9 cellular contexts compared by ENCODE assay signal in the genomic region with DNA sequence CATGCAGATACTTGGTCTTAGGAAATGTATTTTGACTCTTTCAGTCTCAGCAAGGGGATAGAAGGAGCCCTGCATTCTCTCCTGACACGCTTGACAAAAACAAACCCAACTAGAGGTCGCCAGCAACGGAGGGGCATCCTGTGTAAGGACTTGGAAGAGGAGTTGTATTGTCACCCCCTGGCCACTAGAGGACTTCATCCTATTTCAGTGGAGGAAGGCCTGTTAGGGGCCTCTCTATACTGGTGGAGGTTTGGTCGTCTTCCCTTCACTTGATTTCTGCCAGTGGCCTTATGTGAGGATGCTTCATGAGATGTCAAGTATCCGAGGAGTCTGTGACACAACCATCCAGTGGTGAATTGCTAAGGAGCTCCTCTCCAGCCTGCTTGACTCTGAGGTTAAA.
DNase-seq lines count a peak whose midpoint lies in the region; ATAC-seq and TF ChIP-seq lines count a peak whose summit lies in the region.
"Had no signal": no experiment of that assay in that cellular context is flagged by ENCODE, and none has a peak within 500 bp of the region (broad histone marks: within the 10 kb centered on the region; RNA-seq: fewer than 3 reads in every experiment).

No MANE protein-coding gene starts in this region.

- WGBS in mesendoderm (ENCODE audit: extremely low coverage, insufficient coverage, low lambda C conversion rate) = no CpG with 5 or more reads among the region's 5 CpGs

- TF ChIP-seq CTCF in HFFc6 (IDR thresholded peaks at IDR 0.05) = peak; percentile 70
- peak; percentile 64 for TF ChIP-seq CTCF in activated CD8-positive, alpha-beta T cell treated with anti-CD3 and anti-CD28 coated beads for 36 hours (IDR thresholded peaks at IDR 0.05)

- DNase-seq in ELR (ENCODE audit: low read depth) (peak; percentile 53), HFFc6 (no peak), mesendoderm (peak; percentile 75), DMS153 (lab: John Stamatoyannopoulos, UW) (no peak), NCI-H345 (lab: John Stamatoyannopoulos, UW) (no peak)
- peak; percentile 28 for DNase-seq in activated CD8-positive, alpha-beta T cell treated with anti-CD3 and anti-CD28 coated beads for 36 hours
- no peak for DNase-seq in activated naive CD4-positive, alpha-beta T cell treated with anti-CD3 and anti-CD28 coated beads, Interleukin-2, amount 10 ng/mL, durations not matched to agents 7 days and 5 days

- peak overlapping the region; percentile 100 for H3K27ac Mint-ChIP-seq in HFFc6
- H3K27ac Mint-ChIP-seq in activated CD8-positive, alpha-beta T cell treated with anti-CD3 and anti-CD28 coated beads for 36 hours = no peak overlapping the region
- no peak overlapping the region for H3K27ac Mint-ChIP-seq in activated naive CD4-positive, alpha-beta T cell treated with anti-CD3 and anti-CD28 coated beads, Interleukin-2, amount 10 ng/mL, durations not matched to agents 7 days and 5 days
- H3K27ac Mint-ChIP-seq: memory B cell had no signal

- intact Hi-C loops in activated CD8-positive, alpha-beta T cell treated with anti-CD3 and anti-CD28 coated beads for 36 hours (cut with micrococcal nuclease) = no loop called here

- H3K4me3 Mint-ChIP-seq in HFFc6 = no peak overlapping the region
- H3K4me3 Mint-ChIP-seq in activated CD8-positive, alpha-beta T cell treated with anti-CD3 and anti-CD28 coated beads for 36 hours = no peak overlapping the region
- H3K4me3 Mint-ChIP-seq in activated naive CD4-positive, alpha-beta T cell treated with anti-CD3 and anti-CD28 coated beads, Interleukin-2, amount 10 ng/mL, durations not matched to agents 7 days and 5 days = no peak overlapping the region
- H3K4me3 Mint-ChIP-seq: memory B cell had no signal

- no peak overlapping the region for H2BK15ac ChIP-seq in mesendoderm (replicated peaks; ENCODE audit: low read depth)

- H4K8ac ChIP-seq in mesendoderm (ENCODE audit: low read depth, low read length) = no peak overlapping the region

- no peak overlapping the region for H3K4me2 ChIP-seq in mesendoderm (ENCODE audit: low read length)

- H3K23ac ChIP-seq in mesendoderm (ENCODE audit: low read length) = no peak overlapping the region

- CTCF ChIA-PET in activated CD8-positive, alpha-beta T cell treated with anti-CD3 and anti-CD28 coated beads for 36 hours (lab: Charles Lee) = interaction anchor here (1.1 to 1.7 kb wide), 3 partner anchors 10 to 123 kb away, joined by 3 to 5 read pairs (median 4); no protein-coding TSS in a partner anchor
- CTCF ChIA-PET in activated naive CD4-positive, alpha-beta T cell treated with anti-CD3 and anti-CD28 coated beads, Interleukin-2, amount 10 ng/mL, durations not matched to agents 7 days and 5 days (lab: Charles Lee) = no interaction called here

- no peaks in the 10 kb centered on the region for H3K79me2 ChIP-seq in mesendoderm (ENCODE audit: control insufficient read depth, insufficient read depth, low read length)

- H3K9me3 Mint-ChIP-seq in HFFc6 = no peaks in the 10 kb centered on the region
- no peaks in the 10 kb centered on the region for H3K9me3 Mint-ChIP-seq in activated CD8-positive, alpha-beta T cell treated with anti-CD3 and anti-CD28 coated beads for 36 hours
- no peaks in the 10 kb centered on the region for H3K9me3 Mint-ChIP-seq in activated naive CD4-positive, alpha-beta T cell treated with anti-CD3 and anti-CD28 coated beads, Interleukin-2, amount 10 ng/mL, durations not matched to agents 7 days and 5 days
- H3K9me3 Mint-ChIP-seq: memory B cell had no signal

- H3K4ac ChIP-seq in mesendoderm (ENCODE audit: low read depth, low read length) = no peak overlapping the region

- ATAC-seq in activated CD8-positive, alpha-beta T cell treated with anti-CD3 and anti-CD28 coated beads for 36 hours = peak; percentile 53
- ATAC-seq in GM18519 (IDR thresholded peaks at IDR 0.05; ENCODE audit: low FRiP score, unreplicated experiment) = no peak

- no peak overlapping the region for H3K4me3 ChIP-seq in mesendoderm (ENCODE audit: low read length)

- H3K36me3 ChIP-seq in mesendoderm (ENCODE audit: control insufficient read depth, insufficient read depth, low read length) = no peaks in the 10 kb centered on the region

- no peak overlapping the region for H4K5ac ChIP-seq in mesendoderm (ENCODE audit: low read length)

- no peak overlapping the region for H2BK120ac ChIP-seq in mesendoderm (ENCODE audit: low read depth, low read length)

- no peaks in the 10 kb centered on the region for H3K4me1 ChIP-seq in mesendoderm (ENCODE audit: control insufficient read depth, low read depth, low read length)

- H3K18ac ChIP-seq in mesendoderm (ENCODE audit: low read length) = no peak overlapping the region

- H3K4me1 Mint-ChIP-seq in HFFc6 (ENCODE audit: low read depth) = peaks cover 57% of the 10 kb centered on the region
- no peaks in the 10 kb centered on the region for H3K4me1 Mint-ChIP-seq in activated CD8-positive, alpha-beta T cell treated with anti-CD3 and anti-CD28 coated beads for 36 hours (ENCODE audit: low read depth)
- H3K4me1 Mint-ChIP-seq in activated naive CD4-positive, alpha-beta T cell treated with anti-CD3 and anti-CD28 coated beads, Interleukin-2, amount 10 ng/mL, durations not matched to agents 7 days and 5 days = no peaks in the 10 kb centered on the region
- H3K4me1 Mint-ChIP-seq: memory B cell had no signal

- H3K27me3 Mint-ChIP-seq in HFFc6 (ENCODE audit: insufficient read depth) = no peaks in the 10 kb centered on the region; the same call in 1 of the 2 replicates
- peaks cover 3% of the 10 kb centered on the region for H3K27me3 Mint-ChIP-seq in activated CD8-positive, alpha-beta T cell treated with anti-CD3 and anti-CD28 coated beads for 36 hours
- H3K27me3 Mint-ChIP-seq in activated naive CD4-positive, alpha-beta T cell treated with anti-CD3 and anti-CD28 coated beads, Interleukin-2, amount 10 ng/mL, durations not matched to agents 7 days and 5 days = no peaks in the 10 kb centered on the region

- no peak overlapping the region for H2BK5ac ChIP-seq in mesendoderm (ENCODE audit: low read length)

- H2AK5ac ChIP-seq in mesendoderm (ENCODE audit: low read length) = no peak overlapping the region

- no peak overlapping the region for H3K9ac ChIP-seq in mesendoderm (ENCODE audit: low read length)

- no peaks in the 10 kb centered on the region for H3K79me1 ChIP-seq in mesendoderm (ENCODE audit: low read length)

- H3K27me3 ChIP-seq in mesendoderm (ENCODE audit: insufficient read depth, low read length, poor library complexity) = no peaks in the 10 kb centered on the region

- no peaks in the 10 kb centered on the region for H3K36me3 Mint-ChIP-seq in HFFc6 (ENCODE audit: low read depth)
- H3K36me3 Mint-ChIP-seq in activated CD8-positive, alpha-beta T cell treated with anti-CD3 and anti-CD28 coated beads for 36 hours (ENCODE audit: low read depth) = no peaks in the 10 kb centered on the region
- H3K36me3 Mint-ChIP-seq in activated naive CD4-positive, alpha-beta T cell treated with anti-CD3 and anti-CD28 coated beads, Interleukin-2, amount 10 ng/mL, durations not matched to agents 7 days and 5 days = no peaks in the 10 kb centered on the region
- H3K36me3 Mint-ChIP-seq: memory B cell had no signal

- H3K27ac ChIP-seq in mesendoderm (ENCODE audit: low read depth, low read length) = no peak overlapping the region

- POLR2A ChIA-PET in activated CD8-positive, alpha-beta T cell treated with anti-CD3 and anti-CD28 coated beads for 36 hours (lab: Charles Lee) = no interaction called here

- H3K56ac ChIP-seq in mesendoderm (ENCODE audit: low read length) = no peak overlapping the region

Comparison
In these comparisons a context has a peak if more than half of its experiments do, and no peak if none do; other contexts are left out.
1. DNase-seq: peak in ELR (single experiment), activated CD8-positive, alpha-beta T cell treated with anti-CD3 and anti-CD28 coated beads for 36 hours (single experiment) and mesendoderm (single experiment); none in HFFc6 (single experiment), DMS153 (single experiment), activated naive CD4-positive, alpha-beta T cell treated with anti-CD3 and anti-CD28 coated beads, Interleukin-2, amount 10 ng/mL, durations not matched to agents 7 days and 5 days (single experiment) and NCI-H345 (single experiment).